Comparison of ENCODE assay signal across 10 cellular contexts in genomic region chr13:23610187-23610576, GRCh38. TPM values are rescaled to one million over a fixed set of nuclear protein-coding genes. Genes with fewer than 3 reads are reported as not detected.
DNase-seq lines count a peak whose midpoint lies in the region; ATAC-seq, FAIRE-seq and TF ChIP-seq lines count a peak whose summit lies in the region.
"Had no signal": no experiment of that assay in that cellular context is flagged by ENCODE, and none has a peak within 500 bp of the region (broad histone marks: within the 10 kb centered on the region; RNA-seq: fewer than 3 reads in every experiment).

No MANE protein-coding gene starts in this region.

- H3K4me1 ChIP-seq in heart left ventricle (peaks cover 0 to 43% (median 34%) of the 10 kb centered on the region in 12 donors), smooth muscle cell (ENCODE audit: low read depth) (peaks cover 30% of the 10 kb centered on the region), A673 (ENCODE audit: insufficient read depth, low read length, poor library complexity, severe bottlenecking) (peaks cover 15% of the 10 kb centered on the region)

- TF ChIP-seq POLR2A in heart left ventricle (IDR thresholded peaks at IDR 0.05) = no peak

- H3K4me2 ChIP-seq in smooth muscle cell = peak overlapping the region; percentile 68

- H3K27me3 ChIP-seq in heart left ventricle (no peaks in the 10 kb centered on the region), smooth muscle cell (ENCODE audit: low read depth) (no peaks in the 10 kb centered on the region), A673 (replicated peaks; ENCODE audit: insufficient read depth, low read depth, low read length, poor library complexity) (no peaks in the 10 kb centered on the region)

- H3K36me3 ChIP-seq in heart left ventricle (peaks cover 0 to 15% (median 0%) of the 10 kb centered on the region in 9 donors), smooth muscle cell (ENCODE audit: low read depth) (no peaks in the 10 kb centered on the region), A673 (ENCODE audit: insufficient read depth, low read length, poor library complexity, severe bottlenecking) (no peaks in the 10 kb centered on the region)

- H2AFZ ChIP-seq in smooth muscle cell (ENCODE audit: low read depth) = no peak overlapping the region

- H3K9ac ChIP-seq in smooth muscle cell (ENCODE audit: low read depth) = no peak overlapping the region

- FAIRE-seq in GM18507 (lab: Jason Lieb, UNC) = peak; percentile 9
- FAIRE-seq: small intestine had no signal

- TF ChIP-seq CTCF in heart left ventricle (IDR thresholded peaks at IDR 0.05) (no peak), smooth muscle cell (IDR thresholded peaks at IDR 0.05; ENCODE audit: borderline replicate concordance, insufficient read depth, poor library complexity, severe bottlenecking) (no peak), A673 (conservative IDR thresholded peaks at IDR 0.05; ENCODE audit: low read depth, low read length) (no peak)

- H4K20me1 ChIP-seq in smooth muscle cell (ENCODE audit: low read depth) = no peaks in the 10 kb centered on the region

- ATAC-seq in heart left ventricle (peak; percentile 49 to 70 (median 62)), HG03442 (IDR thresholded peaks at IDR 0.05; ENCODE audit: unreplicated experiment) (no peak)

- CTCF ChIA-PET in A673 (lab: Charles Lee) = no interaction called here

- peaks cover 14% of the 10 kb centered on the region for H3F3A ChIP-seq in smooth muscle cell (ENCODE audit: low read depth)

- no TSS peak for BruUV-seq in A673 (replicated peaks; lab: Mats Ljungman, UMichigan)

- H3K27ac ChIP-seq in heart left ventricle (peak overlapping the region; percentile 26 to 79 (median 54)), smooth muscle cell (ENCODE audit: low read depth) (peak overlapping the region; percentile 42), A673 (ENCODE audit: low read depth, low read length, poor library complexity, severe bottlenecking) (no peak overlapping the region)

- DNase-seq in GM18507 (ENCODE audit: extremely low spot score, insufficient read length, low read depth) (no peak), M059J (ENCODE audit: low read depth) (peak; percentile 50), heart left ventricle (peak in 3 of 5 donors; percentile 27 to 67 (median 53)), smooth muscle cell (lab: John Stamatoyannopoulos, UW; ENCODE audit: unreplicated experiment) (no peak), NCI-H510A treated with DMSO at 0.1 percent for 48 hours (lab: John Stamatoyannopoulos, UW) (no peak), mesenteric fat pad (ENCODE audit: low spot score) (no peak), A673 (ENCODE audit: low spot score) (no peak)
- DNase-seq: amygdala, small intestine had no signal

- intact Hi-C loops in heart left ventricle (cut with DNase I) = loop anchor here in 1 of 10 donors (5.0 kb wide), 1 partner anchor 42 kb away; no protein-coding TSS in a partner anchor
- intact Hi-C loops in A673 (cut with micrococcal nuclease; ENCODE audit: unreplicated experiment) = no loop called here

- no peaks in the 10 kb centered on the region for H3K9me3 ChIP-seq in heart left ventricle
- H3K9me3 ChIP-seq in smooth muscle cell (replicated peaks; ENCODE audit: low read depth) = no peaks in the 10 kb centered on the region
- H3K9me3 ChIP-seq in A673 (ENCODE audit: low read depth, low read length, poor library complexity, severe bottlenecking) = no peaks in the 10 kb centered on the region

- POLR2A ChIA-PET in A673 (lab: Charles Lee; ENCODE audit: low non-redundant PET) = no interaction called here

- 44 to 55% (median 47%) methylated on average over 1 of the region's 1 CpG for WGBS in heart left ventricle, 4 donors
- 24% methylated on average over 1 of the region's 1 CpG for WGBS in smooth muscle cell (ENCODE audit: low lambda C conversion rate)

- H3K79me2 ChIP-seq in smooth muscle cell (ENCODE audit: low read depth) = no peaks in the 10 kb centered on the region

- peak overlapping the region in 6 of 12 donors; percentile 8 to 22 (median 18) for H3K4me3 ChIP-seq in heart left ventricle
- peak overlapping the region; percentile 6 for H3K4me3 ChIP-seq in smooth muscle cell
- H3K4me3 ChIP-seq in A673 (ENCODE audit: low read depth, low read length, poor library complexity, severe bottlenecking) = no peak overlapping the region

RNA-seq across cellular contexts. Expression of gene TNFRSF19, which starts 40.0 kb away (rescaled TPM):
- total RNA-seq in M059J (2014; rRNA removed; shearing (Covaris generic)) = 54.8 and 55.5 TPM in 2 replicates
- 10 to 100 TPM; 12.0 to 35.7 (median 28.0) TPM for total RNA-seq in heart left ventricle
- polyA plus RNA-seq in heart left ventricle = 10 to 100 TPM in 1 of 2 donors, 1 to 10 TPM in 1; 9.1 to 16.6 TPM
- total RNA-seq in smooth muscle cell = 34.3 and 38.8 TPM in 2 replicates
- 15.5 and 24.5 TPM in 2 replicates for polyA plus RNA-seq in smooth muscle cell
- 1.5 TPM for total RNA-seq in mesenteric fat pad
- total RNA-seq in A673 (2021) = 0.06 TPM in 1 of 2 replicates, not detected in the other

Comparison
In these comparisons a context has a peak if more than half of its experiments do, and no peak if none do; other contexts are left out.
1. DNase-seq: peak in M059J (single experiment) and heart left ventricle (3 of 5); none in GM18507 (single experiment), smooth muscle cell (single experiment), NCI-H510A treated with DMSO at 0.1 percent for 48 hours (single experiment), mesenteric fat pad (single experiment) and A673 (single experiment).